2 cellular contexts compared by ENCODE assay signal in genomic region chr3:129553171-129553570, GRCh38.
A peak's percentile ranks its signal among the peaks of the same experiment; 100 is the strongest.
TF ChIP-seq lines count a peak whose summit lies in the region.

No MANE protein-coding gene starts in this region.

TF ChIP-seq in HepG2, 621 proteins besides CTCF, POLR2A, EP300 and RAD21:
- TF ChIP-seq ARID2 (CRISPR knock-in tag; IDR thresholded peaks at IDR 0.05; ENCODE audit: borderline replicate concordance), result no peak
- TF ChIP-seq HNF1A (IDR thresholded peaks at IDR 0.05; ENCODE audit: low read depth), result no peak
- no peak for TF ChIP-seq HNF1A (CRISPR knock-in tag; IDR thresholded peaks at IDR 0.05; ENCODE audit: borderline replicate concordance)
- no peak for TF ChIP-seq HNF4G (IDR thresholded peaks at IDR 0.05; ENCODE audit: borderline replicate concordance, low read depth, low read length)
- no peak for TF ChIP-seq HNF4G (CRISPR knock-in tag; IDR thresholded peaks at IDR 0.05; ENCODE audit: borderline replicate concordance, low read depth)
- no peak for TF ChIP-seq MTERF4 (CRISPR knock-in tag; IDR thresholded peaks at IDR 0.05)
- no peak for TF ChIP-seq PRDM10 (CRISPR knock-in tag; IDR thresholded peaks at IDR 0.05; ENCODE audit: low read depth)
- no peak for TF ChIP-seq ZNF34 (CRISPR knock-in tag; IDR thresholded peaks at IDR 0.05; ENCODE audit: borderline replicate concordance)

TF ChIP-seq in endothelial cell of umbilical vein, 7 proteins besides CTCF, POLR2A, EP300 and RAD21:
- peak; percentile 32 for TF ChIP-seq POLR2AphosphoS5 (IDR thresholded peaks at IDR 0.05; ENCODE audit: insufficient read depth, low read depth, low read length)
- TF ChIP-seq GATA2 (IDR thresholded peaks at IDR 0.05; ENCODE audit: insufficient read depth, insufficient read length, low read depth, low read length), result no peak
